Comparison of ENCODE assay signal across 20 cellular contexts in the genomic region with DNA sequence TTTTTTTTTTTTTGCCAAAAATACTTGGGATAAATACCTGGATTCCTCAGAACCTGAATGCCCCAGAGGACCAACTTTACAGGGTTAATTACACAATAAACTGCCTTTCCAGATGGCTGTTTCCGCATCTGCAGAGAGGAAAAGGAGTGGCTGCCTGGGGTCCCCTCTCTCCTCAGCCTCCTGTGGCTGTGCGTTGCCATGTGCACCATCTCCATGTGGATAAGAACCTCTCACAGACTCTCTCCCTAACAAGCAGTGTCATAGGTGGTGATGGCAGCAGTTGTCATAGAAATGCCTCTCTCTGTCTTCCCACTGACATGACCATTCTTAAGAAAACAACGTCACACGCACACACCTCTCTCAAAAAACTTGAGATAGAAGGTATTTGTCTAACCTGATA.
"Had no signal": no experiment of that assay in that cellular context is flagged by ENCODE, and none has a peak within 500 bp of the region (broad histone marks: within the 10 kb centered on the region; RNA-seq: fewer than 3 reads in every experiment).

No MANE protein-coding gene starts in this region.

- H3K27ac Mint-ChIP-seq: activated naive CD4-positive, alpha-beta T cell treated with anti-CD3 and anti-CD28 coated beads for 36 hours; activated naive CD8-positive, alpha-beta T cell treated with anti-CD3 and anti-CD28 coated beads, Interleukin-2, amount 10 ng/mL, durations not matched to agents 7 days and 5 days; activated T-cell treated with anti-CD3 and anti-CD28 coated beads, Interleukin-2, amount 50 U/mL, for 72 hours; natural killer cell; type B pancreatic cell; WTC11 had no signal

- H3K36me3 Mint-ChIP-seq: natural killer cell, type B pancreatic cell, WTC11 had no signal

- H3K4me3 Mint-ChIP-seq: activated naive CD4-positive, alpha-beta T cell treated with anti-CD3 and anti-CD28 coated beads for 36 hours; activated naive CD8-positive, alpha-beta T cell treated with anti-CD3 and anti-CD28 coated beads, Interleukin-2, amount 10 ng/mL, durations not matched to agents 7 days and 5 days; activated T-cell treated with anti-CD3 and anti-CD28 coated beads, Interleukin-2, amount 50 U/mL, for 72 hours; central memory CD8-positive, alpha-beta T cell; natural killer cell; type B pancreatic cell; WTC11 had no signal

- H3K4me1 Mint-ChIP-seq: WTC11 had no signal

- ATAC-seq: activated T-cell treated with anti-CD3 and anti-CD28 coated beads, Interleukin-2, amount 50 U/mL, for 72 hours; gastrocnemius medialis; left ventricle myocardium superior; natural killer cell; WTC11 had no signal

- H3K9me3 Mint-ChIP-seq: activated naive CD4-positive, alpha-beta T cell treated with anti-CD3 and anti-CD28 coated beads for 36 hours; central memory CD8-positive, alpha-beta T cell; natural killer cell; type B pancreatic cell had no signal

- DNase-seq: activated CD4-positive, alpha-beta T cell treated with anti-CD3 and anti-CD28 coated beads, Interleukin-2, amount 50 U/mL, for 4 hours; activated effector memory CD4-positive, alpha-beta T cell treated with Interleukin-2 at 50 U/mL for 16 hours; activated naive CD4-positive, alpha-beta T cell treated with anti-CD3 and anti-CD28 coated beads for 36 hours; activated naive CD8-positive, alpha-beta T cell treated with anti-CD3 and anti-CD28 coated beads, Interleukin-2, amount 10 ng/mL, durations not matched to agents 7 days and 5 days; activated T-cell treated with anti-CD3 and anti-CD28 coated beads, Interleukin-2, amount 50 U/mL, for 72 hours; amniotic stem cell; colonic mucosa; dorsolateral prefrontal cortex; gastrocnemius medialis; hippocampal formation; left ventricle myocardium superior; midbrain; natural killer cell; ovary; spleen; stimulated activated CD4-positive, alpha-beta T cell treated with anti-CD3 and anti-CD28 coated beads, Interleukin-4, amount 100 ng/mL, for 24 hours; stimulated activated naive CD4-positive, alpha-beta T cell treated with Interleukin-2 at 50 U/mL for 16 hours had no signal
